Comparison of ENCODE assay signal across 7 cellular contexts in the genomic region with DNA sequence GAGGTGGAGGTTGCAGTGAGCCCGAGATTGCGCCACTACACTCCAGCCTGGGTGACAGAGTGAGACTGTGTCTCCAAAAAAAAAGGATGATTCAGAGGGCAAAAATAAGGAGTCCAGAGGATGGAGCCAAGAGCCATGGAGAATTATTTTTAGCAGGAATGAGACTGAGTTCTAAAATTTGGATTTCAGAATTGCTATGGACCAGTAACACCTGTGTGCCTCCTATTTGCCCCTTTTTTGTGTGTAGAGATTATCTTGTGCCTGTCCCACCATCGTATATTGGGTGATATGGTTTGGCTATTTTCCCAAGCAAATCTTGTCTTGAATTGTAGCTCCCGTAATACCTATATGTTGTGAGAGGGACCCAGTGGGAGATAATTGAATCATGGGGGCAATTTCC.
"Had no signal": no experiment of that assay in that cellular context is flagged by ENCODE, and none has a peak within 500 bp of the region (broad histone marks: within the 10 kb centered on the region; RNA-seq: fewer than 3 reads in every experiment).

No MANE protein-coding gene starts in this region.

- H3K36me3 Mint-ChIP-seq: IgD-negative memory B cell had no signal

- H3K27ac ChIP-seq: HL-60 had no signal

- H3K27ac Mint-ChIP-seq: IgD-negative memory B cell had no signal

- H3K4me1 Mint-ChIP-seq: IgD-negative memory B cell had no signal

- H3K27me3 Mint-ChIP-seq: IgD-negative memory B cell had no signal

- FAIRE-seq: HepG2, HTR-8/SVneo had no signal

- H3K4me3 Mint-ChIP-seq: IgD-negative memory B cell had no signal

- DNase-seq: IMR-90, KBM-7, KG1 had no signal
